In genomic region chr20:38970302-38970701, GRCh38 we compare ENCODE assay signal across 17 cellular contexts. TPM values are rescaled to one million over a fixed set of nuclear protein-coding genes. Genes with fewer than 3 reads are reported as not detected.
DNase-seq lines count a peak whose midpoint lies in the region; ATAC-seq and TF ChIP-seq lines count a peak whose summit lies in the region.
"Had no signal": no experiment of that assay in that cellular context is flagged by ENCODE, and none has a peak within 500 bp of the region (broad histone marks: within the 10 kb centered on the region; RNA-seq: fewer than 3 reads in every experiment).

No MANE protein-coding gene starts in this region.

- peak overlapping the region; percentile 65 for H3K27ac ChIP-seq in muscle layer of colon (ENCODE audit: low read depth, low read length)
- H3K27ac ChIP-seq: HL-60 had no signal

- H3K27ac Mint-ChIP-seq in chondrocyte (ENCODE audit: unreplicated experiment), result peak overlapping the region; percentile 74
- H3K27ac Mint-ChIP-seq: activated CD8-positive, alpha-beta T cell treated with anti-CD3 and anti-CD28 coated beads, Interleukin-2, amount 10 ng/mL, durations not matched to agents 7 days and 5 days; activated naive CD8-positive, alpha-beta T cell; stimulated activated naive CD8-positive, alpha-beta T cell treated with anti-CD3 and anti-CD28 coated beads, Interleukin-15, amount 100 ng/mL, for 72 hours had no signal

- H3K4me3 Mint-ChIP-seq in chondrocyte (ENCODE audit: unreplicated experiment), result no peak overlapping the region
- H3K4me3 Mint-ChIP-seq: activated CD8-positive, alpha-beta T cell treated with anti-CD3 and anti-CD28 coated beads, Interleukin-2, amount 10 ng/mL, durations not matched to agents 7 days and 5 days; activated naive CD8-positive, alpha-beta T cell; CD8-positive, alpha-beta memory T cell; neural crest cell; stimulated activated naive CD8-positive, alpha-beta T cell treated with anti-CD3 and anti-CD28 coated beads, Interleukin-15, amount 100 ng/mL, for 72 hours had no signal

- H3K27me3 Mint-ChIP-seq in chondrocyte (ENCODE audit: low read depth), result no peaks in the 10 kb centered on the region
- H3K27me3 Mint-ChIP-seq: activated naive CD8-positive, alpha-beta T cell; CD8-positive, alpha-beta memory T cell; stimulated activated naive CD8-positive, alpha-beta T cell treated with anti-CD3 and anti-CD28 coated beads, Interleukin-15, amount 100 ng/mL, for 72 hours had no signal

- DNase-seq in AG08396 (ENCODE audit: low spot score), result peak; percentile 51
- peak; percentile 78 for DNase-seq in LHCN-M2 (ENCODE audit: low read depth)
- DNase-seq in chondrocyte (ENCODE audit: low spot score), result no peak
- DNase-seq in epidermal melanocyte (ENCODE audit: insufficient read length, low spot score), result no peak
- no peak for DNase-seq in stimulated activated naive CD4-positive, alpha-beta T cell (lab: John Stamatoyannopoulos, UW)
- DNase-seq in NCI-H128 (lab: John Stamatoyannopoulos, UW; ENCODE audit: unreplicated experiment), result no peak
- DNase-seq: activated CD8-positive, alpha-beta T cell treated with anti-CD3 and anti-CD28 coated beads, Interleukin-2, amount 10 ng/mL, durations not matched to agents 7 days and 5 days; CD8-positive, alpha-beta memory T cell; effector memory CD4-positive, alpha-beta T cell; NCI-H1417 treated with DMSO at 0.1 percent for 48 hours; NCI-H82; stimulated activated naive CD8-positive, alpha-beta T cell treated with anti-CD3 and anti-CD28 coated beads, Interleukin-15, amount 100 ng/mL, for 72 hours had no signal

- H3K4me3 ChIP-seq in muscle layer of colon (ENCODE audit: low read depth in 1 of 2, low read length in 2 of 2), result no peak overlapping the region

- H3K27me3 ChIP-seq in muscle layer of colon (ENCODE audit: control insufficient read depth in 1 of 2, insufficient read depth in 2 of 2, low read length in 2 of 2), result no peaks in the 10 kb centered on the region

- peaks cover 8% of the 10 kb centered on the region for H3K36me3 Mint-ChIP-seq in chondrocyte (ENCODE audit: low read depth)

- no peak overlapping the region for H3K9ac ChIP-seq in muscle layer of colon (ENCODE audit: low read length)

- ATAC-seq in GM18858 (IDR thresholded peaks at IDR 0.05; ENCODE audit: unreplicated experiment), result no peak
- ATAC-seq: activated CD8-positive, alpha-beta T cell treated with anti-CD3 and anti-CD28 coated beads, Interleukin-2, amount 10 ng/mL, durations not matched to agents 7 days and 5 days; stimulated activated naive CD8-positive, alpha-beta T cell treated with anti-CD3 and anti-CD28 coated beads, Interleukin-15, amount 100 ng/mL, for 72 hours had no signal

- H3K9me3 Mint-ChIP-seq in chondrocyte (ENCODE audit: low read depth), result no peaks in the 10 kb centered on the region
- H3K9me3 Mint-ChIP-seq: CD8-positive, alpha-beta memory T cell; neural crest cell; stimulated activated naive CD8-positive, alpha-beta T cell treated with anti-CD3 and anti-CD28 coated beads, Interleukin-15, amount 100 ng/mL, for 72 hours had no signal

- TF ChIP-seq CTCF in chondrocyte (IDR thresholded peaks at IDR 0.05), result no peak

- peaks cover 45% of the 10 kb centered on the region for H3K4me1 ChIP-seq in muscle layer of colon (ENCODE audit: insufficient read depth, low read length)

- H3K4me1 Mint-ChIP-seq in chondrocyte (ENCODE audit: low read depth), result peaks cover 19% of the 10 kb centered on the region

- peaks cover 12% of the 10 kb centered on the region for H3K36me3 ChIP-seq in muscle layer of colon (ENCODE audit: insufficient read depth, low read length)

- no peaks in the 10 kb centered on the region for H3K9me3 ChIP-seq in muscle layer of colon (ENCODE audit: low read length)

RNA-seq across cellular contexts. Expression of gene DHX35, which starts 8.2 kb away (rescaled TPM):
- total RNA-seq in LHCN-M2 (2014; rRNA removed) (6.8 and 10.9 TPM in 2 replicates), chondrocyte (7.0 to 8.4 TPM (median 7.8 TPM) in 3 replicates)
- 3.9 TPM for polyA plus RNA-seq in LHCN-M2 (2012)

RNA-seq across cellular contexts. Expression of gene FAM83D, which starts 44.1 kb away (rescaled TPM):
- total RNA-seq in LHCN-M2 (2014; rRNA removed), result 64.4 and 73.2 TPM in 2 replicates
- 17.1 TPM for polyA plus RNA-seq in LHCN-M2 (2012)
- total RNA-seq in chondrocyte, result 1.5 to 4.8 TPM (median 4.5 TPM) in 3 replicates

Comparison
In these comparisons a context has a peak if more than half of its experiments do, and no peak if none do; other contexts are left out.
1. DNase-seq: peak in AG08396 (single experiment) and LHCN-M2 (single experiment); none in chondrocyte (single experiment), epidermal melanocyte (single experiment), stimulated activated naive CD4-positive, alpha-beta T cell (0 of 6) and NCI-H128 (single experiment).
2. RNA of gene FAM83D, which starts 44.1 kb away (total RNA-seq): 64.4 to 73.2 TPM in LHCN-M2; 1.5 to 4.8 TPM in chondrocyte; every median in the first group is over 10 times any median in the second.